In genomic region chr11:12382451-12382850, GRCh38 we compare ENCODE assay signal across 19 cellular contexts. TPM values are rescaled to one million over a fixed set of nuclear protein-coding genes. Genes with fewer than 3 reads are reported as not detected.
"Had no signal": no experiment of that assay in that cellular context is flagged by ENCODE, and none has a peak within 500 bp of the region (broad histone marks: within the 10 kb centered on the region; RNA-seq: fewer than 3 reads in every experiment).

No MANE protein-coding gene starts in this region.

- DNase-seq: activated CD4-positive, alpha-beta memory T cell treated with anti-CD3 and anti-CD28 coated beads for 36 hours; activated CD4-positive, alpha-beta T cell treated with anti-CD3 and anti-CD28 coated beads for 48 hours; activated effector memory CD4-positive, alpha-beta T cell treated with Interleukin-2 at 50 U/mL for 16 hours; activated naive CD4-positive, alpha-beta T cell treated with anti-CD3 and anti-CD28 coated beads for 36 hours; activated T-cell treated with anti-CD3 and anti-CD28 coated beads, Interleukin-2, amount 50 U/mL, for 72 hours; cerebellar nuclear complex; cortex of kidney; endodermal cell; foreskin keratinocyte; occipital lobe; posterior cingulate gyrus; retina; spleen; stimulated activated CD4-positive, alpha-beta T cell treated with anti-CD3 and anti-CD28 coated beads, Interleukin-4, amount 100 ng/mL, for 1 hour; stimulated activated naive CD4-positive, alpha-beta T cell; substantia nigra; thyroid gland had no signal

- H3K9me3 ChIP-seq: spleen, thyroid gland had no signal

- H3K4me2 ChIP-seq: hepatocyte had no signal

- H2AFZ ChIP-seq: hepatocyte had no signal

- H3K4me3 Mint-ChIP-seq: activated CD4-positive, alpha-beta memory T cell treated with anti-CD3 and anti-CD28 coated beads for 36 hours; activated naive CD4-positive, alpha-beta T cell treated with anti-CD3 and anti-CD28 coated beads for 36 hours; activated T-cell treated with anti-CD3 and anti-CD28 coated beads, Interleukin-2, amount 50 U/mL, for 72 hours; endodermal cell had no signal

- H3K9me3 Mint-ChIP-seq: activated CD4-positive, alpha-beta memory T cell treated with anti-CD3 and anti-CD28 coated beads for 36 hours; activated naive CD4-positive, alpha-beta T cell treated with anti-CD3 and anti-CD28 coated beads for 36 hours; endodermal cell had no signal

- H3K27ac ChIP-seq: foreskin keratinocyte, hepatocyte, spleen, thyroid gland had no signal

- ATAC-seq: activated T-cell treated with anti-CD3 and anti-CD28 coated beads, Interleukin-2, amount 50 U/mL, for 72 hours; foreskin keratinocyte had no signal

- H3K36me3 ChIP-seq: spleen, thyroid gland had no signal

- H3K4me3 ChIP-seq: hepatocyte, spleen, thyroid gland had no signal

- H3K27me3 ChIP-seq: foreskin keratinocyte, hepatocyte, thyroid gland had no signal

- H3K36me3 Mint-ChIP-seq: activated CD4-positive, alpha-beta memory T cell treated with anti-CD3 and anti-CD28 coated beads for 36 hours had no signal

- H3K27ac Mint-ChIP-seq: activated CD4-positive, alpha-beta memory T cell treated with anti-CD3 and anti-CD28 coated beads for 36 hours; activated naive CD4-positive, alpha-beta T cell treated with anti-CD3 and anti-CD28 coated beads for 36 hours; activated T-cell treated with anti-CD3 and anti-CD28 coated beads, Interleukin-2, amount 50 U/mL, for 72 hours; endodermal cell had no signal

RNA-seq across cellular contexts. Expression of gene PARVA, which starts 5.1 kb away (rescaled TPM):
- total RNA-seq: activated T-cell treated with anti-CD3 and anti-CD28 coated beads, Interleukin-2, amount 50 U/mL, for 72 hours; T-helper 2 cell treated with Interferon-gamma antibody and Interleukin-4, amounts not matched to agents 100 ng/mL and 5 ng/mL, for 36 hours had no signal
